Comparison of ENCODE assay signal across 8 cellular contexts in the genomic region with DNA sequence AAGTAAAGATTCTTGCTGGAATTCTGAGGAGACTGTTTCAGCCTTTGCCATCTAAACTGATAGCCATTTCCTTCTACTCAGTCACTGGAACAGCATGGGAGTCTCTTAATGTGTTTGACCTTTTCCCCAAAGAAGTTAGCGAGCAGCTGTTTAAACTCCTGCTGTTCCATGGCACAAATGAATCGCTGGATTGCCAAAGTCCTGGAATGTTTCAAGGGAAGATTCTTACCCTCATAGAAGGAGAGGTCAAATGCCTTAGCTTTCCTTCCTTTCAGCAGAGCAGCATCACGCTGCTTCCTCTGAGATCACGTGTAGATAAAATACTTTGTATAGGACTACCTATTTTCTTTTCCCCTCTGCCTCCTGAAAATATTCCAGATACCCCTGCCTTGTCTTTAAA. TPM values are rescaled to one million over a fixed set of nuclear protein-coding genes. Genes with fewer than 3 reads are reported as not detected.
DNase-seq lines count a peak whose midpoint lies in the region; ATAC-seq and TF ChIP-seq lines count a peak whose summit lies in the region.
"Had no signal": no experiment of that assay in that cellular context is flagged by ENCODE, and none has a peak within 500 bp of the region (broad histone marks: within the 10 kb centered on the region; RNA-seq: fewer than 3 reads in every experiment).

No MANE protein-coding gene starts in this region.

- H3K36me3 ChIP-seq in IMR-90 (ENCODE audit: control insufficient read depth, insufficient read depth, low read length) (peaks cover 3% of the 10 kb centered on the region), lower lobe of right lung (peaks cover 15% of the 10 kb centered on the region), thoracic aorta (no peaks in the 10 kb centered on the region)
- no peaks in the 10 kb centered on the region for H3K36me3 ChIP-seq in naive thymus-derived CD4-positive, alpha-beta T cell (ENCODE audit: control insufficient read depth in 2 of 3, insufficient read depth in 3 of 3, low read length in 3 of 3)

- H4K8ac ChIP-seq in IMR-90 (ENCODE audit: low read depth in 2 of 2, low read length in 2 of 2), result peak overlapping the region in 1 of 2 experiments; percentile 35; a peak in 2 of 4 replicates

- H3K27ac ChIP-seq in IMR-90 (ENCODE audit: insufficient read depth, low read length), result peak overlapping the region; percentile 28; the same call in 1 of the 2 replicates
- peak overlapping the region; percentile 44 for H3K27ac ChIP-seq in lower lobe of right lung
- peak overlapping the region; percentile 19 to 38 for H3K27ac ChIP-seq in thoracic aorta
- no peak overlapping the region for H3K27ac ChIP-seq in naive thymus-derived CD4-positive, alpha-beta T cell (ENCODE audit: low read depth, low read length)
- H3K27ac ChIP-seq: HL-60 had no signal

- H3K9me3 ChIP-seq in IMR-90 (ENCODE audit: control insufficient read depth, insufficient read depth, low read length) (no peaks in the 10 kb centered on the region), lower lobe of right lung (no peaks in the 10 kb centered on the region), thoracic aorta (no peaks in the 10 kb centered on the region)
- H3K9me3 ChIP-seq in naive thymus-derived CD4-positive, alpha-beta T cell (ENCODE audit: control insufficient read depth in 2 of 3, low read length in 3 of 3), result no peaks in the 10 kb centered on the region

- H4K91ac ChIP-seq in IMR-90 (ENCODE audit: insufficient read depth, low read depth, low read length), result no peak overlapping the region

- H4K20me1 ChIP-seq in IMR-90 (ENCODE audit: insufficient read depth, low read length), result no peaks in the 10 kb centered on the region

- no peak overlapping the region for H2AK5ac ChIP-seq in IMR-90 (ENCODE audit: low read depth, low read length)

- no peak overlapping the region; the same call in 1 of the 2 replicates for H3K18ac ChIP-seq in IMR-90 (ENCODE audit: low read depth, low read length)

- peak overlapping the region; percentile 53 for H2BK20ac ChIP-seq in IMR-90 (ENCODE audit: low read depth, low read length)

- no TSS peak for BruUV-seq in IMR-90 (replicated peaks; lab: Mats Ljungman, UMichigan)

- H3K4me3 Mint-ChIP-seq in naive thymus-derived CD4-positive, alpha-beta T cell, result no peak overlapping the region

- 0 out of 2 replicates have a peak overlapping the region, but pooled peaks have one; percentile 11 for H3K23ac ChIP-seq in IMR-90 (ENCODE audit: low read depth, low read length)

- H3K14ac ChIP-seq in IMR-90 (replicated peaks; ENCODE audit: low read depth, low read length), result no peak overlapping the region; the same call in 1 of the 2 replicates

- peaks cover 0 to 12% (median 0%) of the 10 kb centered on the region in 5 donors for H3K27me3 Mint-ChIP-seq in naive thymus-derived CD4-positive, alpha-beta T cell

- dilution Hi-C loops in IMR-90 (cut with HindIII; ENCODE audit: low sequenced_read_pairs, unreplicated experiment), result no loop called here

- WGBS in IMR-90 (ENCODE audit: extremely low coverage in 2 of 2, insufficient read length in 1 of 2), 2 experiments, result no CpG with 5 or more reads among the region's 4 CpGs

- H3K79me1 ChIP-seq in IMR-90 (ENCODE audit: low read depth in 1 of 2, low read length in 2 of 2), result no peaks in the 10 kb centered on the region

- in situ Hi-C loops in IMR-90 (cut with MboI; ENCODE audit: low sequenced_read_pairs), result no loop called here

- H3K56ac ChIP-seq in IMR-90 (ENCODE audit: extremely low read depth, insufficient read depth, low read length), result no peak overlapping the region

- TF ChIP-seq CTCF in IMR-90 (conservative IDR thresholded peaks at IDR 0.05; ENCODE audit: low read depth, low read length) (no peak), lower lobe of right lung (IDR thresholded peaks at IDR 0.05) (no peak), thoracic aorta (IDR thresholded peaks at IDR 0.05) (no peak)

- ATAC-seq in IMR-90 (ENCODE audit: low read depth), result peak; percentile 96
- ATAC-seq in lower lobe of right lung, result peak; percentile 31 to 53
- no peak for ATAC-seq in thoracic aorta (ENCODE audit: insufficient number of reproducible peaks, low FRiP score, low read depth)
- ATAC-seq in naive thymus-derived CD4-positive, alpha-beta T cell, result no peak

- peak overlapping the region; percentile 11 for H2BK120ac ChIP-seq in IMR-90 (ENCODE audit: low read depth, low read length)

- no peaks in the 10 kb centered on the region; the same call in 1 of the 2 replicates for H3K4me1 ChIP-seq in IMR-90 (ENCODE audit: control insufficient read depth, insufficient read depth, low read length)
- peaks cover 13% of the 10 kb centered on the region for H3K4me1 ChIP-seq in lower lobe of right lung
- peaks cover 10 to 20% of the 10 kb centered on the region in 2 donors for H3K4me1 ChIP-seq in thoracic aorta (ENCODE audit: control insufficient read depth in 1 of 2, low read depth in 2 of 2)
- no peaks in the 10 kb centered on the region for H3K4me1 ChIP-seq in naive thymus-derived CD4-positive, alpha-beta T cell (ENCODE audit: control insufficient read depth in 2 of 2, insufficient read depth in 2 of 2, low read length in 2 of 2)

- intact Hi-C loops in IMR-90 (cut with micrococcal nuclease), result no loop called here
- intact Hi-C loops in lower lobe of right lung (cut with DNase I), result no loop called here
- intact Hi-C loops in naive thymus-derived CD4-positive, alpha-beta T cell (cut with micrococcal nuclease), result no loop called here

- peak overlapping the region; percentile 47 for H2AFZ ChIP-seq in IMR-90 (replicated peaks; ENCODE audit: low read length, poor library complexity)

- no peak overlapping the region for H4K5ac ChIP-seq in IMR-90 (ENCODE audit: low read depth, low read length)

- H3K9me3 Mint-ChIP-seq in naive thymus-derived CD4-positive, alpha-beta T cell, result no peaks in the 10 kb centered on the region

- H2BK15ac ChIP-seq in IMR-90 (ENCODE audit: low read depth, low read length), result no peak overlapping the region

- H3K27ac Mint-ChIP-seq in naive thymus-derived CD4-positive, alpha-beta T cell, result no peak overlapping the region

- DNase-seq in IMR-90, result peak; percentile 89
- DNase-seq in ecto neural progenitor cell (ENCODE audit: low spot score), result peak; percentile 69
- no peak for DNase-seq in lower lobe of right lung
- no peak for DNase-seq in thoracic aorta (ENCODE audit: low spot score)
- no peak for DNase-seq in HUDEP-2 (lab: John Stamatoyannopoulos, UW; ENCODE audit: unreplicated experiment in 76 of 76)
- no peak for DNase-seq in NCI-H2029 (lab: John Stamatoyannopoulos, UW)
- no peak for DNase-seq in naive thymus-derived CD4-positive, alpha-beta T cell

- H3K4ac ChIP-seq in IMR-90 (ENCODE audit: low read depth, low read length), result peak overlapping the region; percentile 1; the same call in 1 of the 2 replicates

- H3K4me2 ChIP-seq in IMR-90 (ENCODE audit: low read depth, low read length), result peak overlapping the region; percentile 48

- peak overlapping the region; percentile 55 for H2BK5ac ChIP-seq in IMR-90 (ENCODE audit: low read depth, low read length, poor library complexity, severe bottlenecking)

- CTCF ChIA-PET in IMR-90 (lab: Yijun Ruan, JAX), result interaction anchor here (0.5 to 2.1 kb wide), 5 partner anchors 10 to 533 kb away, joined by 3 to 5 read pairs (median 3); a partner anchor contains a TSS
- CTCF ChIA-PET in naive thymus-derived CD4-positive, alpha-beta T cell (lab: Charles Lee), result interaction anchor here (1.0 kb wide), 1 partner anchor 10 kb away, joined by 4 read pairs; a partner anchor contains a TSS

- H3K36me3 Mint-ChIP-seq in naive thymus-derived CD4-positive, alpha-beta T cell, result no peaks in the 10 kb centered on the region

- H3K4me3 ChIP-seq in IMR-90 (ENCODE audit: insufficient read depth, low read depth, low read length), result no peak overlapping the region
- no peak overlapping the region for H3K4me3 ChIP-seq in lower lobe of right lung
- H3K4me3 ChIP-seq in thoracic aorta, result peak overlapping the region; percentile 20
- no peak overlapping the region for H3K4me3 ChIP-seq in naive thymus-derived CD4-positive, alpha-beta T cell (ENCODE audit: low read length)

- H2AK9ac ChIP-seq in IMR-90 (replicated peaks; ENCODE audit: low read depth, low read length, poor library complexity), result no peak overlapping the region

- no peaks in the 10 kb centered on the region for H3K27me3 ChIP-seq in IMR-90 (ENCODE audit: control insufficient read depth, insufficient read depth, low read length)
- no peaks in the 10 kb centered on the region for H3K27me3 ChIP-seq in lower lobe of right lung (ENCODE audit: low read depth)
- H3K27me3 ChIP-seq in thoracic aorta (replicated peaks; ENCODE audit: insufficient read depth), result no peaks in the 10 kb centered on the region
- no peaks in the 10 kb centered on the region for H3K27me3 ChIP-seq in naive thymus-derived CD4-positive, alpha-beta T cell (ENCODE audit: control insufficient read depth in 2 of 2, insufficient read depth in 2 of 2, low read length in 2 of 2)

- no peaks in the 10 kb centered on the region for H3K4me1 Mint-ChIP-seq in naive thymus-derived CD4-positive, alpha-beta T cell

- POLR2A ChIA-PET in IMR-90 (lab: Charles Lee; ENCODE audit: unreplicated experiment), result no interaction called here
- POLR2A ChIA-PET in naive thymus-derived CD4-positive, alpha-beta T cell (lab: Charles Lee), result interaction anchor here (1.3 kb wide), 1 partner anchor 10 kb away, joined by 4 read pairs; a partner anchor contains a TSS

- H3K9me1 ChIP-seq in IMR-90 (ENCODE audit: insufficient read depth, low read length), result no peaks in the 10 kb centered on the region

- H3K9ac ChIP-seq in IMR-90 (ENCODE audit: low read depth, low read length), result no peak overlapping the region; the same call in 1 of the 2 replicates

- TF ChIP-seq RAD21 in IMR-90 (IDR thresholded peaks at IDR 0.05; ENCODE audit: low read length), result no peak

- no peak for TF ChIP-seq POLR2A in IMR-90 (IDR thresholded peaks at IDR 0.05; ENCODE audit: low read depth, low read length)

TF ChIP-seq in IMR-90, 13 proteins besides CTCF, POLR2A, EP300 and RAD21 (continues in another document):
- TF ChIP-seq MAZ (IDR thresholded peaks at IDR 0.05; ENCODE audit: borderline replicate concordance, low read depth, low read length) (no peak), BHLHE40 (IDR thresholded peaks at IDR 0.05; ENCODE audit: low read depth, low read length) (peak; percentile 34; the same call in 1 of the 2 replicates), FOS (IDR thresholded peaks at IDR 0.05; ENCODE audit: low read depth, low read length) (no peak), RCOR1 (IDR thresholded peaks at IDR 0.05; ENCODE audit: insufficient replicate concordance, low read length) (no peak), MAFK (IDR thresholded peaks at IDR 0.05; ENCODE audit: low read depth, low read length) (no peak)

RNA-seq across cellular contexts. Expression of a gene that starts 10.5 kb away (rescaled TPM):
- total RNA-seq in IMR-90 (2012; rRNA removed) (12.7 and 17.2 TPM in 2 replicates), lower lobe of right lung (38.2 TPM), thoracic aorta (10 to 100 TPM; 45.6 to 92.8 TPM)
- polyA plus RNA-seq in IMR-90 (2012; rRNA removed), result 12.9 and 14.1 TPM in 2 replicates
- polyA plus RNA-seq in IMR-90 (2012; cell fraction: cytosol; rRNA removed), result 1.7 and 2.5 TPM in 2 replicates
- 32.2 and 127 TPM in 2 replicates for polyA plus RNA-seq in IMR-90 (2012; cell fraction: nucleus; rRNA removed; ENCODE audit: low replicate concordance)
- 10 to 100 TPM; 30.5 to 66.8 (median 58.7) TPM for total RNA-seq in naive thymus-derived CD4-positive, alpha-beta T cell
- polyA plus RNA-seq in naive thymus-derived CD4-positive, alpha-beta T cell, result 10 to 100 TPM; 12.5 to 15.9 TPM

Comparison
In these comparisons a context has a peak if more than half of its experiments do, and no peak if none do; other contexts are left out.
1. ATAC-seq: peak in IMR-90 (single experiment) and lower lobe of right lung (2 of 2); none in thoracic aorta (single experiment) and naive thymus-derived CD4-positive, alpha-beta T cell (single experiment).
2. DNase-seq: peak in IMR-90 (single experiment) and ecto neural progenitor cell (single experiment); none in lower lobe of right lung (single experiment), thoracic aorta (single experiment), HUDEP-2 (0 of 76), NCI-H2029 (single experiment) and naive thymus-derived CD4-positive, alpha-beta T cell (0 of 9).